ENCODE assay signal across 8 cellular contexts in the genomic region with DNA sequence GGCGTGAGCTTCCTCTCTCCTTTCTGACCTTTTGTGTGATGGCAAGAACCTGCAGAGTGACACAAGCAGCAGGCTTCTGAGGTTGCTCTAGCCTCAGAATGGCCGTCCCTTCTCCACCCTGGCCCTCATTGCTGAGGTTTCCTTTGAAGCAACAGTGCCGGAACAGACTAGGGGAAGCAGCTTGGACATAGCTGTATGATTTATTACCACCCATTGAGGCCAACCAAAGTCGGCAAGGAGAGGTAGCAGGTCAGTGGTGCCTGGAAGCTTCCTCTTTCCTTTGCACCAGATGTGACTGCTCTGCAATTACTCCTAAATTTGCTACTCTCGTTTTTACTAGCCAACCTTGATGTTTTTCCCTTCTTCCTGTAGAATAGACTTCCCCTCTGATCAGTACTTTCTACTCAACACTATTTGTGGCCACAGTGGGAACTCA. TPM values are rescaled to one million over a fixed set of nuclear protein-coding genes. Genes with fewer than 3 reads are reported as not detected.
A peak's percentile ranks its signal among the peaks of the same experiment; 100 is the strongest.
DNase-seq lines count a peak whose midpoint lies in the region; ATAC-seq and TF ChIP-seq lines count a peak whose summit lies in the region.

No MANE protein-coding gene starts in this region.

- no peaks in the 10 kb centered on the region for H3K27me3 ChIP-seq in AG04450 (ENCODE audit: control insufficient read depth, insufficient read depth, low read length)
- H3K27me3 ChIP-seq in Panc1 (ENCODE audit: control insufficient read depth, insufficient read depth, low read length): no peaks in the 10 kb centered on the region
- no peaks in the 10 kb centered on the region for H3K27me3 ChIP-seq in SJCRH30

- CTCF ChIA-PET in AG04450 (lab: Charles Lee): no interaction called here
- CTCF ChIA-PET in Panc1 (lab: Charles Lee): interaction anchor here (0.5 kb wide), 1 partner anchor 18 kb away, joined by 9 read pairs; no protein-coding TSS in a partner anchor

- peaks cover 73 to 82% of the 10 kb centered on the region in 2 donors for H3K4me1 Mint-ChIP-seq in immature natural killer cell

- POLR2A ChIA-PET in AG04450 (lab: Yijun Ruan, JAX): interaction anchor here (1.3 to 1.5 kb wide), 2 partner anchors 9 to 20 kb away, joined by 3 read pairs; no protein-coding TSS in a partner anchor
- POLR2A ChIA-PET in Panc1 (lab: Charles Lee): interaction anchor here (0.6 kb wide), 1 partner anchor 20 kb away, joined by 3 read pairs; no protein-coding TSS in a partner anchor

- peak overlapping the region in 4 of 6 donors; percentile 18 to 78 (median 40) for H3K27ac Mint-ChIP-seq in immature natural killer cell

- H3K36me3 ChIP-seq in Panc1 (ENCODE audit: control insufficient read depth, insufficient read depth, low read length) (no peaks in the 10 kb centered on the region), SJCRH30 (peaks cover 9% of the 10 kb centered on the region)

- no TSS peak for BruUV-seq in Panc1 (replicated peaks; lab: Mats Ljungman, UMichigan)

- in situ Hi-C loops in Panc1 (cut with HindIII; ENCODE audit: low pct_unique_long_range_greater_than_20kb, low sequenced_read_pairs): no loop called here

- H3K4me3 ChIP-seq in AG04450 (ENCODE audit: low read depth, low read length) (no peak overlapping the region), Panc1 (ENCODE audit: low read depth in 2 of 2, low read length in 2 of 2) (no peak overlapping the region), SJCRH30 (no peak overlapping the region)

- no peak for DNase-seq in AG04450 (ENCODE audit: low read depth, low spot score)
- no peak for DNase-seq in Panc1 (ENCODE audit: low read depth, low spot score)
- DNase-seq in immature natural killer cell: no peak
- DNase-seq in GM20000 (ENCODE audit: low spot score): no peak
- DNase-seq in AG08395 (ENCODE audit: low spot score): no peak
- DNase-seq in SJCRH30: no peak
- no peak for DNase-seq in islet precursor cell

- intact Hi-C loops in Panc1 (cut with micrococcal nuclease; ENCODE audit: unreplicated experiment): no loop called here

- H3K9me3 ChIP-seq in AG04450 (ENCODE audit: control insufficient read depth, insufficient read depth, low read length) (no peaks in the 10 kb centered on the region), Panc1 (ENCODE audit: control insufficient read depth, insufficient read depth, low read depth, low read length) (no peaks in the 10 kb centered on the region), SJCRH30 (replicated peaks) (0 out of 2 replicates have a peak, but pooled peaks cover 4% of the 10 kb centered on the region)

- TF ChIP-seq CTCF in AG04450 (IDR thresholded peaks at IDR 0.05; ENCODE audit: low read depth, low read length) (no peak), Panc1 (IDR thresholded peaks at IDR 0.05) (no peak), GM20000 (IDR thresholded peaks at IDR 0.05; ENCODE audit: extremely low read depth, missing control alignments) (no peak)

- peak; percentile 58 for ATAC-seq in GM21423 (IDR thresholded peaks at IDR 0.05; ENCODE audit: unreplicated experiment)
- peak; percentile 46 for ATAC-seq in Panc1

- H3K9me3 Mint-ChIP-seq in immature natural killer cell: no peaks in the 10 kb centered on the region

- H3K4me3 Mint-ChIP-seq in immature natural killer cell: peak overlapping the region in 4 of 5 donors; percentile 46 to 58 (median 53)

- H3K4me1 ChIP-seq in Panc1 (ENCODE audit: control insufficient read depth, insufficient read depth, low read length) (peaks cover 62% of the 10 kb centered on the region), SJCRH30 (peaks cover 8% of the 10 kb centered on the region; the same call in 1 of the 2 replicates)

- H3K27ac ChIP-seq in AG04450 (ENCODE audit: low read depth, low read length) (peak overlapping the region; percentile 95), Panc1 (ENCODE audit: low read length) (peak overlapping the region; percentile 88), SJCRH30 (no peak overlapping the region)

- H3K36me3 Mint-ChIP-seq in immature natural killer cell: no peaks in the 10 kb centered on the region

- H3K27me3 Mint-ChIP-seq in immature natural killer cell (ENCODE audit: low read depth in 3 of 3): peaks cover 2 to 3% (median 2%) of the 10 kb centered on the region in 3 donors

RNA-seq across cellular contexts. Expression of gene PTPN1, which starts 31.4 kb away (rescaled TPM):
- 49.4 and 54.7 TPM in 2 replicates for polyA plus RNA-seq in AG04450 (2011; rRNA removed)
- polyA minus RNA-seq in AG04450 (2011; rRNA and poly(A)+ RNA removed): 46.4 and 49.5 TPM in 2 replicates
- total RNA-seq in Panc1 (2021; ENCODE audit: unreplicated experiment): 42.2 TPM
- polyA plus RNA-seq in Panc1 (2012; ENCODE audit: insufficient read length): 27.3 TPM
- 10 to 100 TPM; 18.4 to 38.3 (median 19.4) TPM for polyA plus RNA-seq in immature natural killer cell
- total RNA-seq in SJCRH30 (2014; rRNA removed; shearing (Covaris generic)): 64.3 and 72.3 TPM in 2 replicates
